ENCODE assay signal across 11 cellular contexts in the genomic region with DNA sequence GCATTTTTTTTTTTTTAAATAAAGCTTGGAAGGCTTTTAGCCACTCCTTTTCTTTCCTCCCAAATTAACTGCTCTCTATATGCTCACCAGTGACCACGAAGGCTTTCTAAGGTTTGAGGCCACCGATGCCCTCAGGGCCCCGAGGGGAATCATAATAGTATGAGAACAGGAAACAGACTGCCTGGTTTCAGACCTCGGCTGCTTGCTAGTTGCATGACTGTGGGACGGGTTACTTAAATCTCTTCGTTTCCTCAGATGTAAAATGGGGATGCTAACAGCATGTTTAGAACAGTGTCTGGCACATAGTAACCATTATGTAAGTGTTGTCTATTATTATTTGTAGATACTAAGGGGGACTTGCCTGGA. TPM values are rescaled to one million over a fixed set of nuclear protein-coding genes. Genes with fewer than 3 reads are reported as not detected.
DNase-seq lines count a peak whose midpoint lies in the region; ATAC-seq and TF ChIP-seq lines count a peak whose summit lies in the region.
"Had no signal": no experiment of that assay in that cellular context is flagged by ENCODE, and none has a peak within 500 bp of the region (broad histone marks: within the 10 kb centered on the region; RNA-seq: fewer than 3 reads in every experiment).

No MANE protein-coding gene starts in this region.

- no peak overlapping the region for H3K27ac Mint-ChIP-seq in natural killer cell
- H3K27ac Mint-ChIP-seq in natural killer cell treated with Interleukin-12 subunit alpha and Interleukin-12 subunit beta and Interleukin-15 and Interleukin-18, amount 100 ng/mL, for 72 hours = no peak overlapping the region
- no peak overlapping the region for H3K27ac Mint-ChIP-seq in activated CD8-positive, alpha-beta T cell treated with anti-CD3 and anti-CD28 coated beads, Interleukin-2, amount 10 ng/mL, durations not matched to agents 7 days and 5 days

- H3K27ac ChIP-seq in lower lobe of right lung (no peak overlapping the region), vagina (peak overlapping the region; percentile 6)

- no peaks in the 10 kb centered on the region for H3K27me3 ChIP-seq in lower lobe of right lung (ENCODE audit: low read depth)
- H3K27me3 ChIP-seq in vagina = no peaks in the 10 kb centered on the region

- H3K9me3 Mint-ChIP-seq in natural killer cell = no peaks in the 10 kb centered on the region
- no peaks in the 10 kb centered on the region for H3K9me3 Mint-ChIP-seq in natural killer cell treated with Interleukin-12 subunit alpha and Interleukin-12 subunit beta and Interleukin-15 and Interleukin-18, amount 100 ng/mL, for 72 hours
- H3K9me3 Mint-ChIP-seq in activated CD8-positive, alpha-beta T cell treated with anti-CD3 and anti-CD28 coated beads, Interleukin-2, amount 10 ng/mL, durations not matched to agents 7 days and 5 days (ENCODE audit: insufficient read depth) = no peaks in the 10 kb centered on the region

- H3K4me3 ChIP-seq in lower lobe of right lung = peak overlapping the region; percentile 31
- peak overlapping the region; percentile 19 to 32 for H3K4me3 ChIP-seq in vagina

- H3K9me3 ChIP-seq in lower lobe of right lung (no peaks in the 10 kb centered on the region), vagina (no peaks in the 10 kb centered on the region)

- POLR2A ChIA-PET in activated CD8-positive, alpha-beta T cell treated with anti-CD3 and anti-CD28 coated beads, Interleukin-2, amount 10 ng/mL, durations not matched to agents 7 days and 5 days (lab: Charles Lee) = no interaction called here

- H3K4me1 Mint-ChIP-seq in natural killer cell = no peaks in the 10 kb centered on the region
- no peaks in the 10 kb centered on the region for H3K4me1 Mint-ChIP-seq in natural killer cell treated with Interleukin-12 subunit alpha and Interleukin-12 subunit beta and Interleukin-15 and Interleukin-18, amount 100 ng/mL, for 72 hours (ENCODE audit: low read depth in 2 of 2)
- H3K4me1 Mint-ChIP-seq in activated CD8-positive, alpha-beta T cell treated with anti-CD3 and anti-CD28 coated beads, Interleukin-2, amount 10 ng/mL, durations not matched to agents 7 days and 5 days (ENCODE audit: low read depth) = peaks cover 4% of the 10 kb centered on the region

- no peak for DNase-seq in natural killer cell
- DNase-seq in natural killer cell treated with Interleukin-12 subunit alpha and Interleukin-12 subunit beta and Interleukin-15 and Interleukin-18, amount 100 ng/mL, for 72 hours (ENCODE audit: low spot score) = no peak
- DNase-seq in activated CD8-positive, alpha-beta T cell treated with anti-CD3 and anti-CD28 coated beads, Interleukin-2, amount 10 ng/mL, durations not matched to agents 7 days and 5 days = no peak
- DNase-seq in lower lobe of right lung = no peak
- no peak for DNase-seq in vagina (ENCODE audit: extremely low spot score in 2 of 2)
- DNase-seq in activated naive CD4-positive, alpha-beta T cell (lab: John Stamatoyannopoulos, UW) = no peak
- DNase-seq in NCI-H748 treated with DMSO at 0.1 percent for 48 hours (lab: John Stamatoyannopoulos, UW) = no peak
- DNase-seq: activated CD4-positive, CD25-positive, alpha-beta regulatory T cell treated with anti-CD3 and anti-CD28 coated beads, Interleukin-2, amount 50 U/mL, for 72 hours; amniotic stem cell; HCEC 1CT had no signal

- no peak for TF ChIP-seq POLR2A in vagina (IDR thresholded peaks at IDR 0.05)

- H3K4me3 Mint-ChIP-seq in natural killer cell = no peak overlapping the region
- H3K4me3 Mint-ChIP-seq in natural killer cell treated with Interleukin-12 subunit alpha and Interleukin-12 subunit beta and Interleukin-15 and Interleukin-18, amount 100 ng/mL, for 72 hours = no peak overlapping the region
- H3K4me3 Mint-ChIP-seq in activated CD8-positive, alpha-beta T cell treated with anti-CD3 and anti-CD28 coated beads, Interleukin-2, amount 10 ng/mL, durations not matched to agents 7 days and 5 days = no peak overlapping the region

- no peaks in the 10 kb centered on the region for H3K36me3 ChIP-seq in lower lobe of right lung
- no peaks in the 10 kb centered on the region for H3K36me3 ChIP-seq in vagina

- intact Hi-C loops in natural killer cell (cut with micrococcal nuclease) = no loop called here
- intact Hi-C loops in lower lobe of right lung (cut with DNase I) = no loop called here
- intact Hi-C loops in vagina (cut with DNase I) = no loop called here

- H3K4me1 ChIP-seq in lower lobe of right lung = no peaks in the 10 kb centered on the region
- no peaks in the 10 kb centered on the region for H3K4me1 ChIP-seq in vagina

- TF ChIP-seq CTCF in natural killer cell (IDR thresholded peaks at IDR 0.05) = no peak
- TF ChIP-seq CTCF in lower lobe of right lung (IDR thresholded peaks at IDR 0.05) = no peak
- TF ChIP-seq CTCF in vagina (IDR thresholded peaks at IDR 0.05) = no peak

- no peaks in the 10 kb centered on the region for H3K36me3 Mint-ChIP-seq in natural killer cell
- no peaks in the 10 kb centered on the region for H3K36me3 Mint-ChIP-seq in natural killer cell treated with Interleukin-12 subunit alpha and Interleukin-12 subunit beta and Interleukin-15 and Interleukin-18, amount 100 ng/mL, for 72 hours
- no peaks in the 10 kb centered on the region for H3K36me3 Mint-ChIP-seq in activated CD8-positive, alpha-beta T cell treated with anti-CD3 and anti-CD28 coated beads, Interleukin-2, amount 10 ng/mL, durations not matched to agents 7 days and 5 days (ENCODE audit: low read depth)

- ATAC-seq in natural killer cell (peak in 2 of 3 donors; percentile 18 to 26), lower lobe of right lung (peak in 1 of 2 donors; percentile 48), GM21825 (IDR thresholded peaks at IDR 0.05; ENCODE audit: unreplicated experiment) (no peak)
- ATAC-seq in natural killer cell treated with Interleukin-12 subunit alpha and Interleukin-12 subunit beta and Interleukin-15 and Interleukin-18, amount 100 ng/mL, for 72 hours = no peak
- ATAC-seq in activated CD8-positive, alpha-beta T cell treated with anti-CD3 and anti-CD28 coated beads, Interleukin-2, amount 10 ng/mL, durations not matched to agents 7 days and 5 days = peak; percentile 71

- CTCF ChIA-PET in activated CD8-positive, alpha-beta T cell treated with anti-CD3 and anti-CD28 coated beads, Interleukin-2, amount 10 ng/mL, durations not matched to agents 7 days and 5 days (lab: Charles Lee) = no interaction called here

- peaks cover 6 to 20% of the 10 kb centered on the region in 2 donors for H3K27me3 Mint-ChIP-seq in natural killer cell (ENCODE audit: low read depth in 2 of 2)
- peaks cover 0 to 9% of the 10 kb centered on the region in 2 donors for H3K27me3 Mint-ChIP-seq in natural killer cell treated with Interleukin-12 subunit alpha and Interleukin-12 subunit beta and Interleukin-15 and Interleukin-18, amount 100 ng/mL, for 72 hours
- H3K27me3 Mint-ChIP-seq in activated CD8-positive, alpha-beta T cell treated with anti-CD3 and anti-CD28 coated beads, Interleukin-2, amount 10 ng/mL, durations not matched to agents 7 days and 5 days (ENCODE audit: low read depth) = no peaks in the 10 kb centered on the region

RNA-seq across cellular contexts. Expression of a gene that starts 3.6 kb away (rescaled TPM):
- total RNA-seq in natural killer cell = under 1 TPM; 0.12 to 0.43 (median 0.16) TPM
- 1 to 10 TPM in 1 of 2 donors, not detected in 1; 1.0 TPM for total RNA-seq in natural killer cell treated with Interleukin-12 subunit alpha and Interleukin-12 subunit beta and Interleukin-15 and Interleukin-18, amount 100 ng/mL, for 72 hours
- under 1 TPM; 0.31 to 0.79 TPM for total RNA-seq in activated CD8-positive, alpha-beta T cell treated with anti-CD3 and anti-CD28 coated beads, Interleukin-2, amount 10 ng/mL, durations not matched to agents 7 days and 5 days
- 173 TPM for total RNA-seq in lower lobe of right lung
- 140 TPM for total RNA-seq in vagina

Comparison
In these comparisons a context has a peak if more than half of its experiments do, and no peak if none do; other contexts are left out.
1. ATAC-seq: peak in natural killer cell (2 of 3) and activated CD8-positive, alpha-beta T cell treated with anti-CD3 and anti-CD28 coated beads, Interleukin-2, amount 10 ng/mL, durations not matched to agents 7 days and 5 days (single experiment); none in natural killer cell treated with Interleukin-12 subunit alpha and Interleukin-12 subunit beta and Interleukin-15 and Interleukin-18, amount 100 ng/mL, for 72 hours (0 of 2) and GM21825 (single experiment).
2. RNA of a gene that starts 3.6 kb away (total RNA-seq): 173 TPM in lower lobe of right lung (single experiment) and 140 TPM in vagina (single experiment); 1.0 TPM in natural killer cell treated with Interleukin-12 subunit alpha and Interleukin-12 subunit beta and Interleukin-15 and Interleukin-18, amount 100 ng/mL, for 72 hours, 0.31 to 0.79 TPM in activated CD8-positive, alpha-beta T cell treated with anti-CD3 and anti-CD28 coated beads, Interleukin-2, amount 10 ng/mL, durations not matched to agents 7 days and 5 days and 0.12 to 0.43 TPM in natural killer cell; every median in the first group is over 10 times any median in the second.